ENCODE assay signal across 8 cellular contexts in the genomic region with DNA sequence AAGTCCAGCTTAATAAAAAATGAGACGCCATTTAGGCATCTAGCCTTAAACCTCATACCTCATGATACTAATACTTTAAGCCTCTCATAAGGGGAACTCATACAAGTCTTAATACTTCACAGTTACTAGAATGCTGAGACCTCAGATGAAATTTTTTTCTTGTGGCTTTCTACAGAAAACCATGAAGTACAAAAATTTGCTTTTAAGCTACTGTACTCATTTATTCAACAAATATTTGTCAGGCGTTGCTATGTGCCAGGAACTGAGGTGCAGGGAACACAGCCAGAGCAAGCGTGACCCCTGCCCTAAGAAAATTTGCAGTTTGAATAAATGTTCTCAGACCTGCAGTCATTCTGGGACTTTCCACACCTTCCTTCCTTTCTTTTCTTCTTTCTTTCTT.
DNase-seq lines count a peak whose midpoint lies in the region; ATAC-seq and TF ChIP-seq lines count a peak whose summit lies in the region.

No MANE protein-coding gene starts in this region.

- CTCF ChIA-PET in Calu3 (lab: Charles Lee) = no interaction called here

- H3K9me3 Mint-ChIP-seq in Calu3 (ENCODE audit: low read depth, unreplicated experiment) = no peaks in the 10 kb centered on the region
- peaks cover 0 to 3% (median 0%) of the 10 kb centered on the region in 6 donors for H3K9me3 Mint-ChIP-seq in immature natural killer cell

- H3K27ac Mint-ChIP-seq in Calu3 (ENCODE audit: unreplicated experiment) = peak overlapping the region; percentile 88
- peak overlapping the region; percentile 34 to 84 (median 77) for H3K27ac Mint-ChIP-seq in immature natural killer cell

- H3K36me3 Mint-ChIP-seq in Calu3 (ENCODE audit: insufficient read depth, unreplicated experiment) = no peaks in the 10 kb centered on the region
- no peaks in the 10 kb centered on the region for H3K36me3 Mint-ChIP-seq in immature natural killer cell

- H3K27me3 Mint-ChIP-seq in Calu3 (ENCODE audit: unreplicated experiment) (no peaks in the 10 kb centered on the region), immature natural killer cell (ENCODE audit: low read depth in 3 of 3) (no peaks in the 10 kb centered on the region)

- DNase-seq in Calu3 = peak; percentile 6
- peak; percentile 19 for DNase-seq in LHCN-M2 (ENCODE audit: low read depth)
- DNase-seq in immature natural killer cell = no peak
- no peak for DNase-seq in occipital lobe (lab: John Stamatoyannopoulos, UW)
- DNase-seq in mucosa of gallbladder (ENCODE audit: low spot score) = no peak
- DNase-seq in GM19238 (ENCODE audit: insufficient read length, low spot score) = no peak
- DNase-seq in HT-29 (ENCODE audit: low spot score) = no peak

- TF ChIP-seq CTCF in Calu3 (IDR thresholded peaks at IDR 0.05; ENCODE audit: unreplicated experiment) = no peak

- BruUV-seq in Calu3 (replicated peaks; lab: Mats Ljungman, UMichigan) = no TSS peak

- H3K4me1 Mint-ChIP-seq in Calu3 (ENCODE audit: low read depth, unreplicated experiment) (no peaks in the 10 kb centered on the region), immature natural killer cell (peaks cover 10 to 20% of the 10 kb centered on the region in 2 donors)

- H3K4me3 Mint-ChIP-seq in Calu3 (ENCODE audit: low read depth, unreplicated experiment) (no peak overlapping the region), immature natural killer cell (peak overlapping the region in 1 of 5 donors; percentile 56)

- intact Hi-C loops in Calu3 (cut with micrococcal nuclease; ENCODE audit: unreplicated experiment) = no loop called here

- ATAC-seq in GM21515 (IDR thresholded peaks at IDR 0.05; ENCODE audit: unreplicated experiment) = peak; percentile 37

Comparison
In these comparisons a context has a peak if more than half of its experiments do, and no peak if none do; other contexts are left out.
1. DNase-seq: peak in Calu3 (single experiment) and LHCN-M2 (single experiment); none in immature natural killer cell (0 of 3), occipital lobe (single experiment), mucosa of gallbladder (single experiment), GM19238 (single experiment) and HT-29 (single experiment).